Comparison of ENCODE assay signal across 8 cellular contexts in genomic region chr11:61362542-61362875, GRCh38. TPM values are rescaled to one million over a fixed set of nuclear protein-coding genes. Genes with fewer than 3 reads are reported as not detected.
DNase-seq lines count a peak whose midpoint lies in the region; ATAC-seq and TF ChIP-seq lines count a peak whose summit lies in the region.

No MANE protein-coding gene starts in this region.

- H3K27me3 ChIP-seq in upper lobe of right lung, result no peaks in the 10 kb centered on the region

- peaks cover 38% of the 10 kb centered on the region for H3K36me3 ChIP-seq in upper lobe of right lung

- peaks cover 28% of the 10 kb centered on the region for H3K36me3 Mint-ChIP-seq in nephron (ENCODE audit: low read depth)

- peak overlapping the region; percentile 97 to 100 (median 99) for H3K4me3 Mint-ChIP-seq in nephron

- ATAC-seq in activated CD4-positive, CD25-positive, alpha-beta regulatory T cell treated with anti-CD3 and anti-CD28 coated beads, Interleukin-2, amount 50 U/mL, for 24 hours, result peak; percentile 17 to 18
- ATAC-seq in upper lobe of right lung (peak; percentile 6), GM21526 (IDR thresholded peaks at IDR 0.05; ENCODE audit: low FRiP score, unreplicated experiment) (no peak)

- no peak for TF ChIP-seq CTCF in epithelial cell of proximal tubule (conservative IDR thresholded peaks at IDR 0.05; ENCODE audit: low read depth, low read length)
- no peak for TF ChIP-seq CTCF in nephron (IDR thresholded peaks at IDR 0.05; ENCODE audit: unreplicated experiment in 3 of 3)
- no peak for TF ChIP-seq CTCF in upper lobe of right lung (IDR thresholded peaks at IDR 0.05)

- H3K4me1 ChIP-seq in upper lobe of right lung, result peaks cover 36% of the 10 kb centered on the region

- intact Hi-C loops in upper lobe of right lung (cut with DNase I), result no loop called here

- DNase-seq in D341Med (ENCODE audit: low spot score), result peak; percentile 53
- DNase-seq in HuH-7.5 (ENCODE audit: low spot score), result peak; percentile 62
- no peak for DNase-seq in epithelial cell of proximal tubule (ENCODE audit: low read depth)
- no peak for DNase-seq in upper lobe of right lung
- DNase-seq in middle frontal gyrus (ENCODE audit: extremely low spot score, low spot score), result no peak

- H3K27ac Mint-ChIP-seq in nephron, result peak overlapping the region; percentile 93 to 97 (median 94)

- H3K9me3 ChIP-seq in upper lobe of right lung, result no peaks in the 10 kb centered on the region

- no peaks in the 10 kb centered on the region for H3K27me3 Mint-ChIP-seq in nephron (ENCODE audit: low read depth)

- no peaks in the 10 kb centered on the region for H3K9me3 Mint-ChIP-seq in nephron

- peak overlapping the region; percentile 99 for H3K27ac ChIP-seq in upper lobe of right lung

- H3K4me1 Mint-ChIP-seq in nephron, result peaks cover 32% of the 10 kb centered on the region

- H3K4me3 ChIP-seq in epithelial cell of proximal tubule (ENCODE audit: low read depth, low read length), result peak overlapping the region; percentile 76
- peak overlapping the region; percentile 83 for H3K4me3 ChIP-seq in upper lobe of right lung

RNA-seq across cellular contexts. Expression of gene TMEM138, which starts 0.3 kb away (rescaled TPM):
- total RNA-seq in epithelial cell of proximal tubule (21.7 and 21.9 TPM in 2 replicates), upper lobe of right lung (46.3 TPM)

RNA-seq across cellular contexts. Expression of gene CYB561A3, which starts 0.8 kb away (rescaled TPM):
- total RNA-seq in epithelial cell of proximal tubule (22.1 and 42.0 TPM in 2 replicates), upper lobe of right lung (50.3 TPM)

RNA-seq across cellular contexts. Expression of gene TKFC, which starts 29.5 kb away (rescaled TPM):
- 22.3 and 22.9 TPM in 2 replicates for total RNA-seq in epithelial cell of proximal tubule
- total RNA-seq in upper lobe of right lung, result 32.1 TPM

RNA-seq across cellular contexts. Expression of gene DDB1, which starts 29.6 kb away (rescaled TPM):
- 175 and 218 TPM in 2 replicates for total RNA-seq in epithelial cell of proximal tubule
- 126 TPM for total RNA-seq in upper lobe of right lung

RNA-seq across cellular contexts. Expression of gene TMEM216, which starts 29.9 kb away (rescaled TPM):
- total RNA-seq in epithelial cell of proximal tubule (8.3 and 10.6 TPM in 2 replicates), upper lobe of right lung (9.3 TPM)

Comparison
In these comparisons a context has a peak if more than half of its experiments do, and no peak if none do; other contexts are left out.
1. DNase-seq: peak in D341Med (single experiment) and HuH-7.5 (single experiment); none in epithelial cell of proximal tubule (single experiment), upper lobe of right lung (single experiment) and middle frontal gyrus (single experiment).